ENCODE assay signal across 26 cellular contexts in the genomic region with DNA sequence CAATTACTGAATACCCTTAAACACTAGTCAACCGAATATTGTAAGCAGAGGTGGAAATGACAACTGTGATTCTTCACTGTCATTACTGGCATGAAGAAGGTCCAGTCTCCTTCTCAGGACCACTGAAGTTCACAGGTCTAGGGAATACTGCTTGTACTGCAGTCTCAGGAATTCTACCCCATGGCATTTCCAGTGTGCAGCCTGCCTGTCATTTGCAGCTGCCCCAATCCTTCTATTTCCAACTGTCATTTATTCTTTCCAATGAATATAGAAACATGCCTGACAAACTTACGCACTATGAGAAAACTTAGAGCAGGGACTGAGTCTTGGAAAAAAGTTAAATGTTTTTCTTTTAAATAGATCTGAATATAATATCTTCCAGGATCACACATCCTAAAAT.
DNase-seq lines count a peak whose midpoint lies in the region; ATAC-seq, FAIRE-seq and TF ChIP-seq lines count a peak whose summit lies in the region.
"Had no signal": no experiment of that assay in that cellular context is flagged by ENCODE, and none has a peak within 500 bp of the region (broad histone marks: within the 10 kb centered on the region; RNA-seq: fewer than 3 reads in every experiment).

No MANE protein-coding gene starts in this region.

- no peak for FAIRE-seq in HepG2 (lab: Jason Lieb, UNC)

- no peak overlapping the region for H2AFZ ChIP-seq in HepG2 (ENCODE audit: low read length)
- H2AFZ ChIP-seq: GM23338, PC-9 had no signal

- intact Hi-C loops in HepG2 (cut with micrococcal nuclease; ENCODE audit: unreplicated experiment) (loop anchor here (1.0 to 10.0 kb wide), 4 partner anchors 60 to 184 kb away; no protein-coding TSS in a partner anchor), right lobe of liver (cut with DNase I) (no loop called here)

- H3K79me2 ChIP-seq in HepG2 (ENCODE audit: insufficient read depth, low read length): no peaks in the 10 kb centered on the region

- in situ Hi-C loops in HepG2 (cut with HindIII; ENCODE audit: extremely low pct_ligation_motif_present, low pct_unique_long_range_greater_than_20kb): loop anchor here (5.0 to 10.0 kb wide), 2 partner anchors 101 to 148 kb away; no protein-coding TSS in a partner anchor

- H3K4me1 ChIP-seq in HepG2 (ENCODE audit: insufficient read depth, low read length): peaks cover 86% of the 10 kb centered on the region
- peaks cover 0 to 14% (median 4%) of the 10 kb centered on the region in 4 donors for H3K4me1 ChIP-seq in right lobe of liver
- H3K4me1 ChIP-seq in RWPE2 (ENCODE audit: insufficient read depth, poor library complexity, severe bottlenecking): peaks cover 17% of the 10 kb centered on the region
- H3K4me1 ChIP-seq: BLaER1 had no signal

- no peak for TF ChIP-seq CTCF in HepG2 (CRISPR knock-in tag; IDR thresholded peaks at IDR 0.05)
- no peak for TF ChIP-seq CTCF in right lobe of liver (IDR thresholded peaks at IDR 0.05)
- no peak for TF ChIP-seq CTCF in RWPE2 (IDR thresholded peaks at IDR 0.05; ENCODE audit: poor library complexity, severe bottlenecking)

- peak overlapping the region; percentile 73; the same call in 1 of the 2 replicates for H3K9ac ChIP-seq in HepG2 (ENCODE audit: insufficient read depth, low read depth, low read length)
- H3K9ac ChIP-seq: BLaER1 had no signal

- CTCF ChIA-PET in HepG2 (lab: Yijun Ruan, JAX; ENCODE audit: low intra/inter-chr PET ratio, low total read pairs): no interaction called here

- H3K36me3 ChIP-seq in HepG2 (replicated peaks in 1 of 2; ENCODE audit: control insufficient read depth in 1 of 2, insufficient read depth in 2 of 2, low read length in 2 of 2) (no peaks in the 10 kb centered on the region), right lobe of liver (no peaks in the 10 kb centered on the region), RWPE2 (ENCODE audit: low read depth) (no peaks in the 10 kb centered on the region)
- H3K36me3 ChIP-seq: BLaER1 had no signal

- no peaks in the 10 kb centered on the region for H4K20me1 ChIP-seq in HepG2 (ENCODE audit: insufficient read depth, low read length)
- H4K20me1 ChIP-seq: BLaER1 had no signal

- H3K4me2 ChIP-seq in HepG2 (ENCODE audit: low read depth, low read length): peak overlapping the region; percentile 18; the same call in 1 of the 2 replicates
- H3K4me2 ChIP-seq: BLaER1, GM23338 had no signal

- no TSS peak for BruUV-seq in HepG2 (replicated peaks; lab: Mats Ljungman, UMichigan)

- H3K4me3 ChIP-seq in HepG2 (replicated peaks in 1 of 3; ENCODE audit: insufficient read depth in 1 of 3, low read depth in 2 of 3, low read length in 3 of 3) (no peak overlapping the region), right lobe of liver (no peak overlapping the region), RWPE2 (ENCODE audit: severe bottlenecking) (no peak overlapping the region)
- H3K4me3 ChIP-seq: BLaER1, GM23338, PC-9 had no signal

- H3K9me3 ChIP-seq in HepG2 (ENCODE audit: low read length) (no peaks in the 10 kb centered on the region), right lobe of liver (no peaks in the 10 kb centered on the region), RWPE2 (ENCODE audit: severe bottlenecking) (no peaks in the 10 kb centered on the region)
- H3K9me3 ChIP-seq: BLaER1 had no signal

- no peak for DNase-seq in HepG2 (ENCODE audit: low spot score)
- DNase-seq in right lobe of liver: no peak
- DNase-seq in RWPE2 (ENCODE audit: low spot score): no peak
- peak; percentile 79 for DNase-seq in myocyte (ENCODE audit: low read depth)
- DNase-seq in NCI-H2227 treated with DMSO at 0.1 percent for 48 hours (lab: John Stamatoyannopoulos, UW): no peak
- no peak for DNase-seq in DMS 273 (lab: John Stamatoyannopoulos, UW; ENCODE audit: unreplicated experiment)
- DNase-seq: CD4-positive, alpha-beta T cell; COR-L47; DMS 273 treated with DMSO at 0.1 percent for 48 hours; DND-41; H9; NCI-H1092; NCI-H1417 treated with DMSO at 0.1 percent for 48 hours; NCI-H187 treated with DMSO at 0.1 percent for 48 hours; NCI-H2171 treated with DMSO at 0.1 percent for 48 hours; NCI-H446 treated with DMSO at 0.1 percent for 48 hours; NCI-H526; NCI-H82; NK-92 treated with Interleukin-12 subunit alpha and Interleukin-12 subunit beta, amount 100 ng/mL, for 24 hours; PC-9; Right ventricle myocardium superior; T-cell had no signal

- H3K27me3 ChIP-seq in HepG2 (ENCODE audit: control insufficient read depth in 1 of 2, insufficient read depth in 2 of 2, low read length in 2 of 2) (no peaks in the 10 kb centered on the region), right lobe of liver (no peaks in the 10 kb centered on the region), RWPE2 (ENCODE audit: insufficient read depth, poor library complexity, severe bottlenecking) (no peaks in the 10 kb centered on the region)
- H3K27me3 ChIP-seq: BLaER1 had no signal

- TF ChIP-seq POLR2A in HepG2 (IDR thresholded peaks at IDR 0.05; ENCODE audit: insufficient read depth in 1 of 2, low read depth in 2 of 2, low read length in 2 of 2) (no peak), right lobe of liver (IDR thresholded peaks at IDR 0.05) (no peak)

- WGBS in HepG2 (ENCODE audit: low lambda C conversion rate): 87% methylated on average over 2 of the region's 2 CpGs
- 88% methylated on average over 2 of the region's 2 CpGs for WGBS in right lobe of liver (ENCODE audit: insufficient coverage, low coverage, low lambda C conversion rate, missing lambda C conversion rate)

- H3K27ac ChIP-seq in HepG2 (ENCODE audit: extremely low read length, insufficient read depth, low read length) (peak overlapping the region; percentile 85), right lobe of liver (no peak overlapping the region), RWPE2 (ENCODE audit: poor library complexity, severe bottlenecking) (peak overlapping the region; percentile 42)
- H3K27ac ChIP-seq: BLaER1 had no signal

- TF ChIP-seq EP300 in HepG2 (IDR thresholded peaks at IDR 0.05; ENCODE audit: low read depth in 2 of 2, low read length in 2 of 2) (no peak), HepG2 (CRISPR knock-in tag; IDR thresholded peaks at IDR 0.05; ENCODE audit: borderline replicate concordance) (no peak)

- TF ChIP-seq RAD21 in HepG2 (CRISPR knock-in tag; IDR thresholded peaks at IDR 0.05): no peak

- ATAC-seq in HepG2: no peak
- ATAC-seq in right lobe of liver: no peak
- no peak for ATAC-seq in RWPE2 (ENCODE audit: low read depth)
- ATAC-seq in HG02840 (IDR thresholded peaks at IDR 0.05; ENCODE audit: low FRiP score, unreplicated experiment): no peak
- ATAC-seq in HG02938 (IDR thresholded peaks at IDR 0.05; ENCODE audit: unreplicated experiment): no peak
- ATAC-seq: GM23338, T-cell had no signal

- POLR2A ChIA-PET in HepG2 (lab: Yijun Ruan, JAX): interaction anchor here (1.6 to 3.8 kb wide), 2 partner anchors 308 to 312 kb away, joined by 4 to 27 read pairs; a partner anchor contains a TSS

TF ChIP-seq in HepG2, 621 proteins besides CTCF, POLR2A, EP300 and RAD21:
- TF ChIP-seq, protein P1, sequence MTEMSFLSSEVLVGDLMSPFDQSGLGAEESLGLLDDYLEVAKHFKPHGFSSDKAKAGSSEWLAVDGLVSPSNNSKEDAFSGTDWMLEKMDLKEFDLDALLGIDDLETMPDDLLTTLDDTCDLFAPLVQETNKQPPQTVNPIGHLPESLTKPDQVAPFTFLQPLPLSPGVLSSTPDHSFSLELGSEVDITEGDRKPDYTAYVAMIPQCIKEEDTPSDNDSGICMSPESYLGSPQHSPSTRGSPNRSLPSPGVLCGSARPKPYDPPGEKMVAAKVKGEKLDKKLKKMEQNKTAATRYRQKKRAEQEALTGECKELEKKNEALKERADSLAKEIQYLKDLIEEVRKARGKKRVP (CRISPR knock-in tag; IDR thresholded peaks at IDR 0.05): 0 out of 4 replicates have a peak, but pooled peaks of 1 of the 2 experiments have one; percentile 3
- TF ChIP-seq ZNF569 (CRISPR knock-in tag; IDR thresholded peaks at IDR 0.05; ENCODE audit: borderline replicate concordance) (no peak), ZNF780A (CRISPR knock-in tag; IDR thresholded peaks at IDR 0.05) (no peak), ESRRA (CRISPR knock-in tag; IDR thresholded peaks at IDR 0.05; ENCODE audit: low read depth) (no peak)
TF ChIP-seq in HepG2: peak in this region for 1.

Comparison
In these comparisons a context has a peak if more than half of its experiments do, and no peak if none do; other contexts are left out.
1. H3K27ac ChIP-seq: peak in HepG2 (single experiment) and RWPE2 (single experiment); none in right lobe of liver (0 of 3).